ENCODE assay signal across 2 cellular contexts in genomic region chr14:57938533-57938932, GRCh38.
TF ChIP-seq lines count a peak whose summit lies in the region.

No MANE protein-coding gene starts in this region.

TF ChIP-seq in GM23338, 12 proteins besides CTCF, POLR2A, EP300 and RAD21 (continued from another document):
- TF ChIP-seq REST (IDR thresholded peaks at IDR 0.05; ENCODE audit: unreplicated experiment) = no peak
- no peak for TF ChIP-seq ZNF462 (CRISPR knock-in tag; IDR thresholded peaks at IDR 0.05)
- TF ChIP-seq CREB1 (CRISPR knock-in tag; IDR thresholded peaks at IDR 0.05; ENCODE audit: low read depth) = no peak
- TF ChIP-seq EZH2 (IDR thresholded peaks at IDR 0.05; ENCODE audit: low read depth, unreplicated experiment) = no peak
- TF ChIP-seq ETS1 (IDR thresholded peaks at IDR 0.05) = no peak
- TF ChIP-seq ZNF114 (CRISPR knock-in tag; IDR thresholded peaks at IDR 0.05) = no peak

TF ChIP-seq in H1, 55 proteins besides CTCF, POLR2A, EP300 and RAD21 (continued from another document):
- TF ChIP-seq RXRA (IDR thresholded peaks at IDR 0.05; ENCODE audit: insufficient read depth, low read depth, low read length) = no peak
- TF ChIP-seq ATF3 (IDR thresholded peaks at IDR 0.05; ENCODE audit: insufficient read depth, low read depth, low read length) = no peak
- TF ChIP-seq NRF1 (IDR thresholded peaks at IDR 0.05; ENCODE audit: low read depth, low read length) = no peak
- TF ChIP-seq CBX5 (IDR thresholded peaks at IDR 0.05; ENCODE audit: low read depth, low read length) = no peak
- TF ChIP-seq EZH2 (IDR thresholded peaks at IDR 0.05; ENCODE audit: low read depth, low read length, severe bottlenecking) = no peak
- no peak for TF ChIP-seq TCF12 (IDR thresholded peaks at IDR 0.05; ENCODE audit: low read depth, low read length)
- TF ChIP-seq SP1 (IDR thresholded peaks at IDR 0.05; ENCODE audit: low read depth, low read length) = no peak
- no peak for TF ChIP-seq SUZ12 (IDR thresholded peaks at IDR 0.05; ENCODE audit: low read length)
- TF ChIP-seq FOSL1 (IDR thresholded peaks at IDR 0.05; ENCODE audit: insufficient read depth, low read depth, low read length) = no peak
- no peak for TF ChIP-seq ATF2 (IDR thresholded peaks at IDR 0.05; ENCODE audit: low read length)
- no peak for TF ChIP-seq MAFK (IDR thresholded peaks at IDR 0.05; ENCODE audit: low read depth, low read length)
